In the genomic region with DNA sequence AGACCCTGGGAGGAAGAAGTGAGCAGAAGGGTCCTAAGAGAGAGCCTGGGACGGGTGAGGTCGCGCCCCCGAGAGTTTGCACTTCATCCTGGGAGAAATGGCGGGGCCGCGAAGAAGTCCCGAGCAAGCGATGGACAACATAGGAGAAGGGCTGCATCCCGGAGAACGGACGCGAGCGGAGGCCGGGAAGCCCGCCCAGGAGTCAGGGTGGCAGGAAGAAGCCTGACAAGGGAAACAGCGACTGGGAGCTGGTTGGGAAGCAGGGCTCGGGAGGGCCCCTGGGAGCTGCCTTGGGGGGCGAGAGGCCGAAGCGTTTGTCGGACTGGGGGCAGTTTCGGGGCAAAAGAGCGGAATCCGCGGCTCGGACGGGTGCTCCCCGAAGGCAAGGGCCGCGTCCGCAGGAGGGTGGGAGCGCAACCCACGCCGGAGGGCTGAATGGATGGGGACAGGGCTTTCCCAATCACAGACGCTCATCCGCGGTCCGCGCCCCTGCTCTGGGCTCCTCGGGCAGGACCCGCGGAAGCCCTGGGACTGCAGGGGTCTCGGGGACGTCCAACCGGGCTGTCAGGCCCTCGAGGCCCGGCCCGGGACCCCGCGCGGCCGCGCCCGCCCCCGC, we compare ENCODE assay signal across 6 cellular contexts. TPM values are rescaled to one million over a fixed set of nuclear protein-coding genes. Genes with fewer than 3 reads are reported as not detected.
DNase-seq lines count a peak whose midpoint lies in the region; FAIRE-seq and TF ChIP-seq lines count a peak whose summit lies in the region.

No MANE protein-coding gene starts in this region.

- peak overlapping the region; percentile 81 to 85 for H3K4me2 ChIP-seq in H1 (ENCODE audit: insufficient read depth in 1 of 2, low read depth in 2 of 2, low read length in 2 of 2)

- no peak overlapping the region for H3K14ac ChIP-seq in H1 (ENCODE audit: insufficient read length)

- H3K27me3 ChIP-seq in HL-60 (ENCODE audit: insufficient read depth, poor library complexity, severe bottlenecking) (no peaks in the 10 kb centered on the region), H1 (replicated peaks in 1 of 4; ENCODE audit: control insufficient read depth in 3 of 4, extremely low read depth in 1 of 4, insufficient read depth in 3 of 4, low read length in 3 of 4) (no peaks in the 10 kb centered on the region; a peak in 2 of 7 replicates)

- H3K36me3 ChIP-seq in H1 (ENCODE audit: control insufficient read depth in 2 of 4, insufficient read depth in 4 of 4, low read length in 3 of 4): no peaks in the 10 kb centered on the region

- H3K79me1 ChIP-seq in H1 (ENCODE audit: low read depth, low read length): peaks cover 23% of the 10 kb centered on the region

- H2BK20ac ChIP-seq in H1 (ENCODE audit: low read length): no peak overlapping the region

- no peak overlapping the region for H4K5ac ChIP-seq in H1 (ENCODE audit: insufficient read length, low read depth, low read length)

- TF ChIP-seq EP300 in H1 (IDR thresholded peaks at IDR 0.05; ENCODE audit: borderline replicate concordance in 1 of 2, low read depth in 2 of 2, low read length in 2 of 2): no peak

- peak; percentile 48 for DNase-seq in ELR (ENCODE audit: low read depth)
- DNase-seq in HL-60 (ENCODE audit: low read depth in 1 of 2, low spot score in 1 of 2): no peak
- DNase-seq in H1 (ENCODE audit: low read depth in 1 of 2, low spot score in 2 of 2): no peak
- DNase-seq in retinal pigment epithelial cell (ENCODE audit: low read depth): no peak
- DNase-seq in SKM-1 (lab: John Stamatoyannopoulos, UW; ENCODE audit: unreplicated experiment): no peak
- no peak for DNase-seq in H54 (ENCODE audit: insufficient read length, low spot score)

- peaks cover 6% of the 10 kb centered on the region; the same call in 1 of the 2 replicates for H3K23me2 ChIP-seq in H1 (ENCODE audit: low read depth, low read length)

- H3K27ac ChIP-seq in HL-60 (replicated peaks) (peak overlapping the region; percentile 77), H1 (ENCODE audit: low read depth, low read length) (no peak overlapping the region)

- no peak for TF ChIP-seq RAD21 in H1 (IDR thresholded peaks at IDR 0.05 in 1 of 2, conservative IDR thresholded peaks at IDR 0.05 in 1 of 2; ENCODE audit: low read depth in 2 of 2, low read length in 2 of 2)

- no peak overlapping the region for H3K18ac ChIP-seq in H1 (ENCODE audit: extremely low read depth, low read length)

- H4K91ac ChIP-seq in H1 (replicated peaks; ENCODE audit: insufficient read length, low read length): no peak overlapping the region

- no peak overlapping the region for H2BK5ac ChIP-seq in H1 (ENCODE audit: low read depth, low read length)

- no peak overlapping the region for H3K4ac ChIP-seq in H1 (replicated peaks; ENCODE audit: insufficient read length, low read depth, low read length)

- H3K79me2 ChIP-seq in H1 (ENCODE audit: control insufficient read depth in 1 of 2, insufficient read depth in 2 of 2, low read length in 2 of 2): peaks cover 7 to 29% of the 10 kb centered on the region in 2 experiments; a peak in 3 of 4 replicates

- peaks cover 13 to 23% of the 10 kb centered on the region in 2 experiments for H4K20me1 ChIP-seq in H1 (replicated peaks in 1 of 2; ENCODE audit: control insufficient read depth in 1 of 2, insufficient read depth in 2 of 2, low read length in 2 of 2)

- 0 out of 2 replicates have a peak overlapping the region, but pooled peaks have one; percentile 68 for H4K8ac ChIP-seq in H1 (ENCODE audit: extremely low read depth, insufficient read depth, low read length)

- 4% methylated on average over 40 of the region's 56 CpGs; no CpG with 5 or more reads in 1 of the 2 experiments for WGBS in H1 (ENCODE audit: extremely low coverage in 1 of 2, insufficient coverage in 1 of 2, insufficient read length in 1 of 2, insufficient replicate concordance in 2 of 2, low coverage in 1 of 2, low lambda C conversion rate in 2 of 2, missing lambda C conversion rate in 1 of 2), 2 experiments

- CTCF ChIA-PET in H1 (lab: Charles Lee; ENCODE audit: partially characterized antibody): interaction anchor here (1.7 to 1.9 kb wide), 2 partner anchors 9 to 13 kb away, joined by 4 to 5 read pairs; no protein-coding TSS in a partner anchor

- peak overlapping the region; percentile 46 for H3K56ac ChIP-seq in H1 (replicated peaks; ENCODE audit: insufficient read length, low read depth, low read length)

- no peaks in the 10 kb centered on the region for H3K9me3 ChIP-seq in H1 (ENCODE audit: insufficient read depth in 2 of 2, low read depth in 1 of 2, low read length in 1 of 2)

- no peak overlapping the region for H3K23ac ChIP-seq in H1 (ENCODE audit: insufficient read length)

- POLR2A ChIA-PET in H1 (lab: Charles Lee; ENCODE audit: partially characterized antibody): interaction anchor here (0.7 to 2.1 kb wide), 8 partner anchors 10 to 266 kb away, joined by 3 to 9 read pairs (median 4); partner anchors contain the start of gene AP3D1

- no peak overlapping the region for H2AFZ ChIP-seq in H1 (ENCODE audit: low read length)

- H3K4me3 ChIP-seq in HL-60 (replicated peaks; ENCODE audit: insufficient read depth, low read length) (peak overlapping the region; percentile 93), H1 (ENCODE audit: extremely low read depth in 1 of 4, insufficient read depth in 2 of 4, low read depth in 3 of 4, low read length in 4 of 4) (peak overlapping the region; percentile 69 to 81 (median 76)), retinal pigment epithelial cell (ENCODE audit: low read length) (peak overlapping the region; percentile 86)

- no peak for TF ChIP-seq POLR2A in H1 (IDR thresholded peaks at IDR 0.05; ENCODE audit: control extremely low read depth in 1 of 2, low read depth in 2 of 2, low read length in 2 of 2)
- TF ChIP-seq POLR2A in H54 (IDR thresholded peaks at IDR 0.05; ENCODE audit: low read depth, low read length): no peak

- FAIRE-seq in H1 (lab: Jason Lieb, UNC) (no peak), H54 (lab: Jason Lieb, UNC) (no peak)

- no peak overlapping the region for H2BK12ac ChIP-seq in H1 (ENCODE audit: low read depth, low read length)

- peaks cover 3 to 14% (median 9%) of the 10 kb centered on the region in 4 experiments; a peak in 6 of 7 replicates for H3K4me1 ChIP-seq in H1 (replicated peaks in 1 of 4; ENCODE audit: control insufficient read depth in 3 of 4, insufficient read depth in 4 of 4, low read length in 3 of 4)

- no peak overlapping the region for H2AK5ac ChIP-seq in H1 (ENCODE audit: low read depth, low read length)

- H2BK120ac ChIP-seq in H1 (replicated peaks; ENCODE audit: low read depth, low read length): no peak overlapping the region

- no peak for TF ChIP-seq CTCF in HL-60 (IDR thresholded peaks at IDR 0.05; ENCODE audit: insufficient read depth, low read length)
- no peak for TF ChIP-seq CTCF in H1 (IDR thresholded peaks at IDR 0.05; ENCODE audit: control extremely low read depth in 1 of 3, insufficient read depth in 1 of 3, low read depth in 1 of 3, low read length in 3 of 3)
- no peak for TF ChIP-seq CTCF in retinal pigment epithelial cell (conservative IDR thresholded peaks at IDR 0.05; ENCODE audit: low read depth, low read length)

- peak overlapping the region; percentile 72; the same call in 1 of the 2 replicates for H2BK15ac ChIP-seq in H1 (ENCODE audit: low read length)

- peak overlapping the region; percentile 67 to 74 (median 70); a peak in 6 of 7 replicates for H3K9ac ChIP-seq in H1 (replicated peaks in 1 of 4; ENCODE audit: extremely low read depth in 1 of 4, low read depth in 3 of 4, low read length in 3 of 4)

RNA-seq across cellular contexts. Expression of gene ABHD17A, which starts 0.5 kb away (rescaled TPM):
- 41.2 and 45.3 TPM in 2 replicates for total RNA-seq in H1 (2021; fragmentation: NEBNext Ultra II Directional; extraction: Animal tissue kit (Norgen Biotek cat#: 25700))
- 87.4 and 98.0 TPM in 2 replicates for polyA plus RNA-seq in H1 (2011; rRNA removed)
- 60.4 TPM for polyA plus RNA-seq in H1 (2011; cell fraction: cytosol; rRNA removed)
- polyA plus RNA-seq in H1 (2011; cell fraction: nucleus; rRNA removed): 86.1 TPM
- 15.8 to 35.0 TPM (median 33.1 TPM) in 4 replicates for polyA plus RNA-seq in H1 (2012, experiment 1 of 2)
- 33.7 TPM for polyA plus RNA-seq in H1 (2012, experiment 2 of 2)
- 35.1 TPM for polyA plus RNA-seq in H1 (2013, experiment 1 of 2)
- polyA plus RNA-seq in H1 (2013, experiment 2 of 2): 34.7 TPM
- 8.1 and 11.4 TPM in 2 replicates for polyA minus RNA-seq in H1 (2011; rRNA and poly(A)+ RNA removed)
- 24.5 TPM for polyA minus RNA-seq in H1 (2011; cell fraction: cytosol; rRNA and poly(A)+ RNA removed)
- polyA minus RNA-seq in H1 (2011; cell fraction: nucleus; rRNA and poly(A)+ RNA removed): 18.1 TPM

RNA-seq across cellular contexts. Expression of gene ADAT3, which starts 20.4 kb away (rescaled TPM):
- 10.2 and 10.8 TPM in 2 replicates for total RNA-seq in H1 (2021; fragmentation: NEBNext Ultra II Directional; extraction: Animal tissue kit (Norgen Biotek cat#: 25700))
- polyA plus RNA-seq in H1 (2011; rRNA removed): 5.4 and 9.8 TPM in 2 replicates
- 3.8 TPM for polyA plus RNA-seq in H1 (2011; cell fraction: cytosol; rRNA removed)
- polyA plus RNA-seq in H1 (2011; cell fraction: nucleus; rRNA removed): 8.3 TPM
- polyA plus RNA-seq in H1 (2012, experiment 1 of 2): 2.4 to 6.3 TPM (median 5.5 TPM) in 4 replicates
- 4.1 TPM for polyA plus RNA-seq in H1 (2012, experiment 2 of 2)
- 7.0 TPM for polyA plus RNA-seq in H1 (2013, experiment 1 of 2)
- polyA plus RNA-seq in H1 (2013, experiment 2 of 2): 6.6 TPM
- polyA minus RNA-seq in H1 (2011; rRNA and poly(A)+ RNA removed): 1.0 TPM in 1 of 2 replicates, not detected in the other
- polyA minus RNA-seq in H1 (2011; cell fraction: cytosol; rRNA and poly(A)+ RNA removed): 7.4 TPM
- polyA minus RNA-seq in H1 (2011; cell fraction: nucleus; rRNA and poly(A)+ RNA removed): 7.8 TPM

RNA-seq across cellular contexts. Expression of gene SCAMP4, which starts 20.4 kb away (rescaled TPM):
- 61.4 and 65.7 TPM in 2 replicates for total RNA-seq in H1 (2021; fragmentation: NEBNext Ultra II Directional; extraction: Animal tissue kit (Norgen Biotek cat#: 25700))
- polyA plus RNA-seq in H1 (2011; rRNA removed): 17.1 and 39.6 TPM in 2 replicates
- 24.4 TPM for polyA plus RNA-seq in H1 (2011; cell fraction: cytosol; rRNA removed)
- polyA plus RNA-seq in H1 (2011; cell fraction: nucleus; rRNA removed): 75.6 TPM
- 35.8 to 66.0 TPM (median 58.3 TPM) in 4 replicates for polyA plus RNA-seq in H1 (2012, experiment 1 of 2)
- 37.8 TPM for polyA plus RNA-seq in H1 (2012, experiment 2 of 2)
- 58.4 TPM for polyA plus RNA-seq in H1 (2013, experiment 1 of 2)
- 60.6 TPM for polyA plus RNA-seq in H1 (2013, experiment 2 of 2)
- 20.5 TPM in 2 replicates for polyA minus RNA-seq in H1 (2011; rRNA and poly(A)+ RNA removed)
- polyA minus RNA-seq in H1 (2011; cell fraction: cytosol; rRNA and poly(A)+ RNA removed): 26.4 TPM
- polyA minus RNA-seq in H1 (2011; cell fraction: nucleus; rRNA and poly(A)+ RNA removed): 39.3 TPM

RNA-seq across cellular contexts. Expression of gene KLF16, which starts 21.4 kb away (rescaled TPM):
- total RNA-seq in H1 (2021; fragmentation: NEBNext Ultra II Directional; extraction: Animal tissue kit (Norgen Biotek cat#: 25700)): 45.9 and 53.2 TPM in 2 replicates
- polyA plus RNA-seq in H1 (2011; rRNA removed): 14.3 and 44.7 TPM in 2 replicates
- 15.0 TPM for polyA plus RNA-seq in H1 (2011; cell fraction: cytosol; rRNA removed)
- 29.0 TPM for polyA plus RNA-seq in H1 (2011; cell fraction: nucleus; rRNA removed)
- 15.6 to 26.7 TPM (median 23.8 TPM) in 4 replicates for polyA plus RNA-seq in H1 (2012, experiment 1 of 2)
- 21.5 TPM for polyA plus RNA-seq in H1 (2012, experiment 2 of 2)
- 27.2 TPM for polyA plus RNA-seq in H1 (2013, experiment 1 of 2)
- polyA plus RNA-seq in H1 (2013, experiment 2 of 2): 28.5 TPM
- 1.1 and 2.2 TPM in 2 replicates for polyA minus RNA-seq in H1 (2011; rRNA and poly(A)+ RNA removed)
- 32.1 TPM for polyA minus RNA-seq in H1 (2011; cell fraction: cytosol; rRNA and poly(A)+ RNA removed)
- polyA minus RNA-seq in H1 (2011; cell fraction: nucleus; rRNA and poly(A)+ RNA removed): 10.4 TPM

RNA-seq across cellular contexts. Expression of gene REXO1, which starts 36.5 kb away (rescaled TPM):
- 42.4 and 44.3 TPM in 2 replicates for total RNA-seq in H1 (2021; fragmentation: NEBNext Ultra II Directional; extraction: Animal tissue kit (Norgen Biotek cat#: 25700))
- 44.3 and 69.6 TPM in 2 replicates for polyA plus RNA-seq in H1 (2011; rRNA removed)
- 21.3 TPM for polyA plus RNA-seq in H1 (2011; cell fraction: cytosol; rRNA removed)
- 69.2 TPM for polyA plus RNA-seq in H1 (2011; cell fraction: nucleus; rRNA removed)
- polyA plus RNA-seq in H1 (2012, experiment 1 of 2): 35.1 to 44.9 TPM (median 43.7 TPM) in 4 replicates
- 33.4 TPM for polyA plus RNA-seq in H1 (2012, experiment 2 of 2)
- polyA plus RNA-seq in H1 (2013, experiment 1 of 2): 22.8 TPM
- 21.3 TPM for polyA plus RNA-seq in H1 (2013, experiment 2 of 2)
- polyA minus RNA-seq in H1 (2011; rRNA and poly(A)+ RNA removed): 18.8 and 19.5 TPM in 2 replicates
- polyA minus RNA-seq in H1 (2011; cell fraction: cytosol; rRNA and poly(A)+ RNA removed): 24.8 TPM
- polyA minus RNA-seq in H1 (2011; cell fraction: nucleus; rRNA and poly(A)+ RNA removed): 20.1 TPM
